ENCODE assay signal across 1 cellular context in genomic region chr19:16836115-16836905, GRCh38.
TF ChIP-seq lines count a peak whose summit lies in the region.

No MANE protein-coding gene starts in this region.

TF ChIP-seq in IMR-90, 13 proteins besides CTCF, POLR2A, EP300 and RAD21:
- TF ChIP-seq FOS (IDR thresholded peaks at IDR 0.05; ENCODE audit: low read depth, low read length) (no peak), MAFK (IDR thresholded peaks at IDR 0.05; ENCODE audit: low read depth, low read length) (0 out of 2 replicates have a peak, but pooled peaks have one; percentile 3)
